In the genomic region with DNA sequence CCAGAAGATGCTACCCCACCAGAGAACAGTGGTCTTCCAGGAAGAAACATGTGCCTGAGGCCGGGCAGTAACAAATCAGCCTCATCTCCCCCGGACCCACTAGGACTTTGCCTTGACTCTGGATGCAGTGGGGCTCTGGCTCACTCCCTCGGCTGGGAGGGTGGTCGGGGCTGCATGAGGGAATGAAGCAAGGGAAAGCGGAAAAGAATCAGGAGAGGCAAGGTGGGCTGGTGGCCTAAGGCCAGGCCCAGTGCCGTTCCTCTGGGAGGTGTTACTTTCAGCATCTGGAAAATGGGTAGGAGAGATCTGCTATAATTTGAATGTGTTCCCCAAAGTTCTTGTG, we compare ENCODE assay signal across 25 cellular contexts. TPM values are rescaled to one million over a fixed set of nuclear protein-coding genes. Genes with fewer than 3 reads are reported as not detected.
"Had no signal": no experiment of that assay in that cellular context is flagged by ENCODE, and none has a peak within 500 bp of the region (broad histone marks: within the 10 kb centered on the region; RNA-seq: fewer than 3 reads in every experiment).

No MANE protein-coding gene starts in this region.

- H3K4me1 Mint-ChIP-seq: immature natural killer cell; mesothelial cell of epicardium; stimulated activated memory B cell treated with anti-CD40 and anti-IgM and Interleukin-4, amounts not matched to agents 10 μg/mL and 1 μg/mL and 100 μg/mL, for 72 hours had no signal

- H3K27ac Mint-ChIP-seq: activated CD4-positive, alpha-beta memory T cell treated with anti-CD3 and anti-CD28 coated beads for 36 hours; mesothelial cell of epicardium; progenitor cell of endocrine pancreas; stimulated activated memory B cell treated with anti-CD40 and anti-IgM and Interleukin-4, amounts not matched to agents 10 μg/mL and 1 μg/mL and 100 μg/mL, for 72 hours; T-helper 1 cell treated with Interleukin-12 subunit alpha and Interleukin-12 subunit beta and Interleukin-4 antibody, amounts not matched to agents 30 μg/mL and 1 μg/mL, for 36 hours had no signal

- H3K4me3 ChIP-seq: coronary artery, hepatocyte, testis had no signal

- DNase-seq: activated CD4-positive, alpha-beta memory T cell treated with anti-CD3 and anti-CD28 coated beads for 36 hours; activated CD4-positive, alpha-beta T cell treated with anti-CD3 and anti-CD28 coated beads for 48 hours; activated naive CD4-positive, alpha-beta T cell treated with Interleukin-2 at 50 U/mL for 16 hours; activated T-cell treated with anti-CD3 and anti-CD28 coated beads, Interleukin-2, amount 50 U/mL, for 1 hour; amygdala; cerebellar nuclear complex; immature natural killer cell; mammary epithelial cell; occipital lobe; SHP77; stimulated activated CD4-positive, alpha-beta T cell treated with anti-CD3 and anti-CD28 coated beads, Interleukin-2, amount 100 ng/mL, for 24 hours; testis; trophoblast cell had no signal

- H3K27ac ChIP-seq: coronary artery, hepatocyte, testis had no signal

- H3K9me3 ChIP-seq: testis had no signal

- H3K9me3 Mint-ChIP-seq: activated CD4-positive, alpha-beta memory T cell treated with anti-CD3 and anti-CD28 coated beads for 36 hours; immature natural killer cell; mesothelial cell of epicardium; nephron; stimulated activated memory B cell treated with anti-CD40 and anti-IgM and Interleukin-4, amounts not matched to agents 10 μg/mL and 1 μg/mL and 100 μg/mL, for 72 hours; T-helper 1 cell treated with Interleukin-12 subunit alpha and Interleukin-12 subunit beta and Interleukin-4 antibody, amounts not matched to agents 30 μg/mL and 1 μg/mL, for 36 hours had no signal

- H3K4me2 ChIP-seq: hepatocyte had no signal

- H2AFZ ChIP-seq: hepatocyte had no signal

- H3K27me3 ChIP-seq: hepatocyte, testis had no signal

- H3K4me3 Mint-ChIP-seq: activated CD4-positive, alpha-beta memory T cell treated with anti-CD3 and anti-CD28 coated beads for 36 hours; immature natural killer cell; mesothelial cell of epicardium; nephron; stimulated activated memory B cell treated with anti-CD40 and anti-IgM and Interleukin-4, amounts not matched to agents 10 μg/mL and 1 μg/mL and 100 μg/mL, for 72 hours; T-helper 1 cell treated with Interleukin-12 subunit alpha and Interleukin-12 subunit beta and Interleukin-4 antibody, amounts not matched to agents 30 μg/mL and 1 μg/mL, for 36 hours had no signal

- H3K79me2 ChIP-seq: hepatocyte had no signal

- H3K4me1 ChIP-seq: testis had no signal

- H3K27me3 Mint-ChIP-seq: activated CD4-positive, alpha-beta memory T cell treated with anti-CD3 and anti-CD28 coated beads for 36 hours; progenitor cell of endocrine pancreas; stimulated activated memory B cell treated with anti-CD40 and anti-IgM and Interleukin-4, amounts not matched to agents 10 μg/mL and 1 μg/mL and 100 μg/mL, for 72 hours had no signal

RNA-seq across cellular contexts. Expression of gene CLEC2L, which starts 51.8 kb away (rescaled TPM):
- total RNA-seq: activated CD4-positive, alpha-beta memory T cell treated with anti-CD3 and anti-CD28 coated beads for 36 hours; bronchial epithelial cell; epithelial cell of proximal tubule; fibroblast of villous mesenchyme; hepatocyte; kidney epithelial cell; left ventricle myocardium superior; mammary epithelial cell; progenitor cell of endocrine pancreas had no signal
- polyA plus RNA-seq: hepatocyte, mammary epithelial cell had no signal
